In genomic region chr2:189943009-189943408, GRCh38 we compare ENCODE assay signal across 21 cellular contexts.
DNase-seq lines count a peak whose midpoint lies in the region; ATAC-seq, FAIRE-seq and TF ChIP-seq lines count a peak whose summit lies in the region.
"Had no signal": no experiment of that assay in that cellular context is flagged by ENCODE, and none has a peak within 500 bp of the region (broad histone marks: within the 10 kb centered on the region; RNA-seq: fewer than 3 reads in every experiment).

No MANE protein-coding gene starts in this region.

- H3K9me1 ChIP-seq in K562 (ENCODE audit: control insufficient read depth, insufficient read depth, low read length) = no peaks in the 10 kb centered on the region

- no peak for FAIRE-seq in K562 (lab: Jason Lieb, UNC)
- FAIRE-seq: A204.1, D721Med, G401.6, GM12891 had no signal

- CTCF ChIA-PET in HEK293 (lab: Yijun Ruan, JAX) (no interaction called here), K562 (lab: Yijun Ruan, JAX; ENCODE audit: low intra/inter-chr PET ratio) (no interaction called here)

- no peak overlapping the region for H4K5ac ChIP-seq in mesendoderm (ENCODE audit: low read length)

- H3K23ac ChIP-seq in mesendoderm (ENCODE audit: low read length) = no peak overlapping the region

- intact Hi-C loops in K562 (cut with micrococcal nuclease) (no loop called here), heart left ventricle (cut with DNase I) (no loop called here)

- H4K8ac ChIP-seq in mesendoderm (ENCODE audit: low read depth, low read length) = no peak overlapping the region

- no TSS peak for BruUV-seq in K562 (replicated peaks; lab: Mats Ljungman, UMichigan)

- H4K20me1 ChIP-seq in K562 (replicated peaks; ENCODE audit: control insufficient read depth, insufficient read depth, low read length) = no peaks in the 10 kb centered on the region
- H4K20me1 ChIP-seq: BLaER1 treated with 17β-estradiol and CSF1 and Interleukin-3, amounts not matched to agents 10 nM and 100 nM had no signal

- no peak overlapping the region for H3K9ac ChIP-seq in K562 (ENCODE audit: insufficient read depth in 1 of 2, low read depth in 2 of 2, low read length in 2 of 2)
- H3K9ac ChIP-seq in mesendoderm (ENCODE audit: low read length) = no peak overlapping the region
- H3K9ac ChIP-seq: BLaER1 treated with 17β-estradiol and CSF1 and Interleukin-3, amounts not matched to agents 10 nM and 100 nM had no signal

- H2AFZ ChIP-seq in K562 (ENCODE audit: low read depth, low read length) = no peak overlapping the region

- no peak for DNase-seq in K562 (ENCODE audit: extremely low read depth in 1 of 4, low spot score in 3 of 4)
- DNase-seq in mesendoderm = peak; percentile 1
- DNase-seq in central memory CD4-positive, alpha-beta T cell = no peak
- DNase-seq in heart left ventricle = no peak
- DNase-seq: 8988T; AML-193; Caco-2; Calu3; CD4-positive, alpha-beta T cell; CD8-positive, alpha-beta T cell; DMS79 treated with DMSO at 0.1 percent for 48 hours; GF-D8 had no signal

- no peaks in the 10 kb centered on the region for H3K36me3 ChIP-seq in HEK293 (ENCODE audit: control insufficient read depth in 2 of 2, insufficient read depth in 1 of 2, low read length in 2 of 2)
- no peaks in the 10 kb centered on the region for H3K36me3 ChIP-seq in K562 (ENCODE audit: control insufficient read depth, insufficient read depth, low read length)
- H3K36me3 ChIP-seq in mesendoderm (ENCODE audit: control insufficient read depth, insufficient read depth, low read length) = no peaks in the 10 kb centered on the region
- H3K36me3 ChIP-seq in heart left ventricle = no peaks in the 10 kb centered on the region
- H3K36me3 ChIP-seq: BLaER1 treated with 17β-estradiol and CSF1 and Interleukin-3, amounts not matched to agents 10 nM and 100 nM had no signal

- H3K4me1 ChIP-seq in HEK293 (ENCODE audit: control insufficient read depth, insufficient read depth, low read length) = no peaks in the 10 kb centered on the region
- no peaks in the 10 kb centered on the region for H3K4me1 ChIP-seq in K562 (replicated peaks in 1 of 2; ENCODE audit: control insufficient read depth in 2 of 2, insufficient read depth in 2 of 2, low read length in 2 of 2)
- no peaks in the 10 kb centered on the region for H3K4me1 ChIP-seq in mesendoderm (ENCODE audit: control insufficient read depth, low read depth, low read length)
- no peaks in the 10 kb centered on the region for H3K4me1 ChIP-seq in heart left ventricle
- H3K4me1 ChIP-seq: Caco-2 had no signal

- TF ChIP-seq RAD21 in K562 (CRISPR knock-in tag; conservative IDR thresholded peaks at IDR 0.05 in 1 of 2, IDR thresholded peaks at IDR 0.05 in 1 of 2) = no peak

- H3K27ac ChIP-seq in HEK293 (ENCODE audit: extremely low read depth, low read depth, low read length) (no peak overlapping the region), K562 (ENCODE audit: extremely low read depth, low read depth, low read length) (no peak overlapping the region), mesendoderm (ENCODE audit: low read depth, low read length) (no peak overlapping the region), heart left ventricle (no peak overlapping the region)
- H3K27ac ChIP-seq: BLaER1 treated with 17β-estradiol and CSF1 and Interleukin-3, amounts not matched to agents 10 nM and 100 nM; C4-2B had no signal

- no peaks in the 10 kb centered on the region for H3K79me2 ChIP-seq in K562 (ENCODE audit: control insufficient read depth, insufficient read depth, low read length)
- no peaks in the 10 kb centered on the region for H3K79me2 ChIP-seq in mesendoderm (ENCODE audit: control insufficient read depth, insufficient read depth, low read length)

- TF ChIP-seq POLR2A in K562 (conservative IDR thresholded peaks at IDR 0.05) = no peak
- no peak for TF ChIP-seq POLR2A in heart left ventricle (IDR thresholded peaks at IDR 0.05)

- no peaks in the 10 kb centered on the region for H3K27me3 ChIP-seq in K562 (ENCODE audit: control insufficient read depth in 2 of 2, insufficient read depth in 2 of 2, low read length in 2 of 2)
- H3K27me3 ChIP-seq in mesendoderm (ENCODE audit: insufficient read depth, low read length, poor library complexity) = no peaks in the 10 kb centered on the region
- no peaks in the 10 kb centered on the region for H3K27me3 ChIP-seq in heart left ventricle
- H3K27me3 ChIP-seq: BLaER1 treated with 17β-estradiol and CSF1 and Interleukin-3, amounts not matched to agents 10 nM and 100 nM had no signal

- no peaks in the 10 kb centered on the region for H3K79me1 ChIP-seq in mesendoderm (ENCODE audit: low read length)

- no peak overlapping the region for H3K4ac ChIP-seq in mesendoderm (ENCODE audit: low read depth, low read length)

- no peak overlapping the region for H3K56ac ChIP-seq in mesendoderm (ENCODE audit: low read length)

- H3K4me2 ChIP-seq in K562 (ENCODE audit: insufficient read depth, low read length) = no peak overlapping the region
- no peak overlapping the region for H3K4me2 ChIP-seq in mesendoderm (ENCODE audit: low read length)
- H3K4me2 ChIP-seq: BLaER1 treated with 17β-estradiol and CSF1 and Interleukin-3, amounts not matched to agents 10 nM and 100 nM had no signal

- no peak for TF ChIP-seq CTCF in HEK293 (tag by site-specific recombination; IDR thresholded peaks at IDR 0.05)
- TF ChIP-seq CTCF in K562 (IDR thresholded peaks at IDR 0.05 in 2 of 3, conservative IDR thresholded peaks at IDR 0.05 in 1 of 3; ENCODE audit: insufficient read depth in 2 of 3, low read depth in 1 of 3, low read length in 3 of 3) = no peak
- TF ChIP-seq CTCF in heart left ventricle (IDR thresholded peaks at IDR 0.05) = no peak

- no peak overlapping the region for H3K4me3 ChIP-seq in HEK293 (ENCODE audit: low read depth, low read length)
- H3K4me3 ChIP-seq in K562 = no peak overlapping the region
- H3K4me3 ChIP-seq in mesendoderm (ENCODE audit: low read length) = no peak overlapping the region
- H3K4me3 ChIP-seq in heart left ventricle = no peak overlapping the region
- H3K4me3 ChIP-seq: BLaER1 treated with 17β-estradiol and CSF1 and Interleukin-3, amounts not matched to agents 10 nM and 100 nM had no signal

- no peak for TF ChIP-seq EP300 in K562 (IDR thresholded peaks at IDR 0.05; ENCODE audit: low read length)

- in situ Hi-C loops in K562 (cut with MboI) = no loop called here

- no peak overlapping the region for H3K18ac ChIP-seq in mesendoderm (ENCODE audit: low read length)

- POLR2A ChIA-PET in HEK293 (lab: Yijun Ruan, JAX) = no interaction called here
- POLR2A ChIA-PET in K562 (lab: Yijun Ruan, JAX) = no interaction called here

- no peak overlapping the region for H2BK120ac ChIP-seq in mesendoderm (ENCODE audit: low read depth, low read length)

- no peak overlapping the region for H2AK5ac ChIP-seq in mesendoderm (ENCODE audit: low read length)

- H2BK5ac ChIP-seq in mesendoderm (ENCODE audit: low read length) = no peak overlapping the region

- no peak overlapping the region for H2BK15ac ChIP-seq in mesendoderm (replicated peaks; ENCODE audit: low read depth)

- ATAC-seq in K562 = no peak
- no peak for ATAC-seq in HG03095 (IDR thresholded peaks at IDR 0.05; ENCODE audit: unreplicated experiment)
- no peak for ATAC-seq in GM18511 (IDR thresholded peaks at IDR 0.05; ENCODE audit: unreplicated experiment)
- ATAC-seq in heart left ventricle = no peak
- ATAC-seq: CD8-positive, alpha-beta T cell had no signal

- no peaks in the 10 kb centered on the region for H3K9me3 ChIP-seq in HEK293 (ENCODE audit: control insufficient read depth, insufficient read depth, low read depth, low read length)
- H3K9me3 ChIP-seq in K562 (replicated peaks; ENCODE audit: control insufficient read depth, insufficient read depth, low read depth, low read length) = no peaks in the 10 kb centered on the region
- peaks cover 0 to 49% (median 34%) of the 10 kb centered on the region in 12 donors for H3K9me3 ChIP-seq in heart left ventricle

TF ChIP-seq in HEK293, 187 proteins besides CTCF, POLR2A, EP300 and RAD21:
- TF ChIP-seq ZNF585B (tag by site-specific recombination; IDR thresholded peaks at IDR 0.05) (peak; percentile 88), TRIM28 (IDR thresholded peaks at IDR 0.05; ENCODE audit: borderline replicate concordance, low read length) (peak; percentile 83; the same call in 1 of the 2 replicates), SETDB1 (IDR thresholded peaks at IDR 0.05; ENCODE audit: insufficient read length, low read length) (peak; percentile 82), SP2 (tag by site-specific recombination; IDR thresholded peaks at IDR 0.05) (no peak)

TF ChIP-seq in K562, 482 proteins besides CTCF, POLR2A, EP300 and RAD21 (continues in another document):
- TF ChIP-seq, protein P1, sequence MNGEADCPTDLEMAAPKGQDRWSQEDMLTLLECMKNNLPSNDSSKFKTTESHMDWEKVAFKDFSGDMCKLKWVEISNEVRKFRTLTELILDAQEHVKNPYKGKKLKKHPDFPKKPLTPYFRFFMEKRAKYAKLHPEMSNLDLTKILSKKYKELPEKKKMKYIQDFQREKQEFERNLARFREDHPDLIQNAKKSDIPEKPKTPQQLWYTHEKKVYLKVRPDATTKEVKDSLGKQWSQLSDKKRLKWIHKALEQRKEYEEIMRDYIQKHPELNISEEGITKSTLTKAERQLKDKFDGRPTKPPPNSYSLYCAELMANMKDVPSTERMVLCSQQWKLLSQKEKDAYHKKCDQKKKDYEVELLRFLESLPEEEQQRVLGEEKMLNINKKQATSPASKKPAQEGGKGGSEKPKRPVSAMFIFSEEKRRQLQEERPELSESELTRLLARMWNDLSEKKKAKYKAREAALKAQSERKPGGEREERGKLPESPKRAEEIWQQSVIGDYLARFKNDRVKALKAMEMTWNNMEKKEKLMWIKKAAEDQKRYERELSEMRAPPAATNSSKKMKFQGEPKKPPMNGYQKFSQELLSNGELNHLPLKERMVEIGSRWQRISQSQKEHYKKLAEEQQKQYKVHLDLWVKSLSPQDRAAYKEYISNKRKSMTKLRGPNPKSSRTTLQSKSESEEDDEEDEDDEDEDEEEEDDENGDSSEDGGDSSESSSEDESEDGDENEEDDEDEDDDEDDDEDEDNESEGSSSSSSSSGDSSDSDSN (IDR thresholded peaks at IDR 0.05; ENCODE audit: borderline replicate concordance in 1 of 2, low read depth in 2 of 2, low read length in 2 of 2) = no peak
- TF ChIP-seq ZFP36 (IDR thresholded peaks at IDR 0.05; ENCODE audit: low read depth, low read length, partially characterized antibody) = peak; percentile 77

Comparison
In these comparisons a context has a peak if more than half of its experiments do, and no peak if none do; other contexts are left out.
1. Of the 44 proteins assayed by ChIP-seq in both K562 and HEK293: peak only in K562: none; only in HEK293: SETDB1 and TRIM28; in both: none; in neither: 42.